12 cellular contexts compared by ENCODE assay signal in the genomic region with DNA sequence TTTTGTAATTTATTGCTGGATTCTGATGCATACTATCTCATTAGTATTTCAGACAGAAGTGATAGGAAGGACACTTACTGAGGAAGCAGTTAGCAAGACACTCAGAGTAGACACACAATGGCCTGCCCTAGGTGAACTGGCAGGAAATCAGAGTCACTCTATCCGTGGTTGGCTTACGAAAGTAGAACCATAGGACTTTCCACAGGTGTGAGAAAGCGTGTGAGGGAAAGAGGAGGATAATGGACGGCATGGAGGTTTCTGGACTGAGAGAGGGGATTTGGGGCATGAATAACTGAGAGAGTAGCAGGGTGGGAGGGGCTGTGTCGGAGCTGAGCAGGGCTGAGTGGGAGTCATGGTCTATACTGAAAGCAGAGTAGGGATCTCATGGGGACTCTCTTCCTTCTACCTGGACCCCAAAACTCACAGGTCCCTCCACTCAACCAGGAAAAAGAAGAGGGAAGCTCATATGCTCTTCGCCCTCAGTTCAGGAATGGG. TPM values are rescaled to one million over a fixed set of nuclear protein-coding genes. Genes with fewer than 3 reads are reported as not detected.
A peak's percentile ranks its signal among the peaks of the same experiment; 100 is the strongest.
DNase-seq lines count a peak whose midpoint lies in the region; ATAC-seq, FAIRE-seq and TF ChIP-seq lines count a peak whose summit lies in the region.
"Had no signal": no experiment of that assay in that cellular context is flagged by ENCODE, and none has a peak within 500 bp of the region (broad histone marks: within the 10 kb centered on the region; RNA-seq: fewer than 3 reads in every experiment).

No MANE protein-coding gene starts in this region.

- peaks cover under 1 to 2% of the 10 kb centered on the region in 2 donors for H3K27me3 Mint-ChIP-seq in CD8-positive, alpha-beta memory T cell
- no peaks in the 10 kb centered on the region for H3K27me3 Mint-ChIP-seq in activated B cell treated with CpG ODN at 0.5 μM for 24 hours

- no peak for FAIRE-seq in HepG2 (lab: Jason Lieb, UNC)
- no peak for FAIRE-seq in GM12892 (lab: Jason Lieb, UNC)
- FAIRE-seq: endometrium had no signal

- H3K4me1 Mint-ChIP-seq in CD8-positive, alpha-beta memory T cell = peaks cover 18 to 25% (median 23%) of the 10 kb centered on the region in 3 donors
- H3K4me1 Mint-ChIP-seq in activated B cell treated with CpG ODN at 0.5 μM for 24 hours = peaks cover 20% of the 10 kb centered on the region

- peak overlapping the region; percentile 74 for H3K4me2 ChIP-seq in HepG2 (ENCODE audit: low read depth, low read length)

- H3K9ac ChIP-seq in HepG2 (ENCODE audit: insufficient read depth, low read depth, low read length) = no peak overlapping the region

- peaks cover 0 to 1% (median 0%) of the 10 kb centered on the region in 3 donors for H3K36me3 Mint-ChIP-seq in CD8-positive, alpha-beta memory T cell
- H3K36me3 Mint-ChIP-seq in activated B cell treated with CpG ODN at 0.5 μM for 24 hours (ENCODE audit: low read depth) = no peaks in the 10 kb centered on the region
- H3K36me3 Mint-ChIP-seq: WTC11 had no signal

- in situ Hi-C loops in HepG2 (cut with HindIII; ENCODE audit: extremely low pct_ligation_motif_present, low pct_unique_long_range_greater_than_20kb) = no loop called here

- POLR2A ChIA-PET in CD8-positive, alpha-beta memory T cell (lab: Charles Lee) = interaction anchor here (0.5 kb wide), 1 partner anchor 862 kb away, joined by 3 read pairs; no protein-coding TSS in a partner anchor
- POLR2A ChIA-PET in activated B cell treated with CpG ODN at 0.5 μM for 24 hours (lab: Charles Lee) = no interaction called here
- POLR2A ChIA-PET in HepG2 (lab: Yijun Ruan, JAX) = no interaction called here

- H3K79me2 ChIP-seq in HepG2 (ENCODE audit: insufficient read depth, low read length) = no peaks in the 10 kb centered on the region

- TF ChIP-seq POLR2A in HepG2 (IDR thresholded peaks at IDR 0.05; ENCODE audit: insufficient read depth in 1 of 2, low read depth in 2 of 2, low read length in 2 of 2) (no peak), GM12892 (IDR thresholded peaks at IDR 0.05; ENCODE audit: low read depth, low read length) (no peak)

- TF ChIP-seq EP300 in HepG2 (IDR thresholded peaks at IDR 0.05; ENCODE audit: low read depth in 2 of 2, low read length in 2 of 2) (no peak), HepG2 (CRISPR knock-in tag; IDR thresholded peaks at IDR 0.05; ENCODE audit: borderline replicate concordance) (no peak)

- intact Hi-C loops in activated B cell treated with CpG ODN at 0.5 μM for 24 hours (cut with micrococcal nuclease) (no loop called here), HepG2 (cut with micrococcal nuclease; ENCODE audit: unreplicated experiment) (no loop called here)

- H3K4me1 ChIP-seq in CD8-positive, alpha-beta memory T cell (ENCODE audit: insufficient read depth, low read length) = peaks cover 19% of the 10 kb centered on the region
- peaks cover 26% of the 10 kb centered on the region for H3K4me1 ChIP-seq in HepG2 (ENCODE audit: insufficient read depth, low read length)

- TF ChIP-seq RAD21 in HepG2 (CRISPR knock-in tag; IDR thresholded peaks at IDR 0.05) = no peak

- H3K36me3 ChIP-seq in CD8-positive, alpha-beta memory T cell (ENCODE audit: insufficient read depth, low read length) = no peaks in the 10 kb centered on the region
- H3K36me3 ChIP-seq in HepG2 (replicated peaks in 1 of 2; ENCODE audit: control insufficient read depth in 1 of 2, insufficient read depth in 2 of 2, low read length in 2 of 2) = no peaks in the 10 kb centered on the region
- H3K36me3 ChIP-seq: upper lobe of right lung had no signal

- no peaks in the 10 kb centered on the region for H4K20me1 ChIP-seq in HepG2 (ENCODE audit: insufficient read depth, low read length)

- 45% methylated on average over 6 of the region's 6 CpGs for WGBS in HepG2 (ENCODE audit: low lambda C conversion rate)

- peak overlapping the region; percentile 39 to 87 (median 82) for H3K4me3 Mint-ChIP-seq in CD8-positive, alpha-beta memory T cell
- H3K4me3 Mint-ChIP-seq in activated B cell treated with CpG ODN at 0.5 μM for 24 hours = peak overlapping the region; percentile 70
- H3K4me3 Mint-ChIP-seq: WTC11 had no signal

- peak overlapping the region; percentile 35 for H3K27ac ChIP-seq in CD8-positive, alpha-beta memory T cell (ENCODE audit: low read depth, low read length)
- no peak overlapping the region for H3K27ac ChIP-seq in HepG2 (ENCODE audit: extremely low read length, insufficient read depth, low read length)
- H3K27ac ChIP-seq: upper lobe of right lung had no signal

- CTCF ChIA-PET in CD8-positive, alpha-beta memory T cell (lab: Charles Lee) = no interaction called here
- CTCF ChIA-PET in activated B cell treated with CpG ODN at 0.5 μM for 24 hours (lab: Charles Lee) = no interaction called here
- CTCF ChIA-PET in HepG2 (lab: Yijun Ruan, JAX; ENCODE audit: low intra/inter-chr PET ratio, low total read pairs) = no interaction called here

- peak; percentile 30 for ATAC-seq in GM21515 (IDR thresholded peaks at IDR 0.05; ENCODE audit: unreplicated experiment)
- peak; percentile 37 for ATAC-seq in activated B cell treated with CpG ODN at 0.5 μM for 24 hours (ENCODE audit: low read depth)
- ATAC-seq in HepG2 = 0 out of 3 replicates have a peak, but pooled peaks have one; percentile 20
- ATAC-seq in HG03457 (IDR thresholded peaks at IDR 0.05; ENCODE audit: unreplicated experiment) = no peak
- ATAC-seq: WTC11 had no signal

- DNase-seq in CD8-positive, alpha-beta memory T cell = peak in 1 of 5 donors; percentile 7
- DNase-seq in activated B cell treated with CpG ODN at 0.5 μM for 24 hours (no peak), HepG2 (ENCODE audit: low spot score) (no peak), GM12892 (ENCODE audit: insufficient read length) (no peak), NCI-H1417 (lab: John Stamatoyannopoulos, UW) (no peak)
- DNase-seq: upper lobe of right lung had no signal

- H3K9me3 Mint-ChIP-seq in CD8-positive, alpha-beta memory T cell = no peaks in the 10 kb centered on the region
- H3K9me3 Mint-ChIP-seq in activated B cell treated with CpG ODN at 0.5 μM for 24 hours = no peaks in the 10 kb centered on the region
- H3K9me3 Mint-ChIP-seq: WTC11 had no signal

- BruUV-seq in HepG2 (replicated peaks; lab: Mats Ljungman, UMichigan) = no TSS peak

- no peaks in the 10 kb centered on the region for H3K27me3 ChIP-seq in CD8-positive, alpha-beta memory T cell (ENCODE audit: insufficient read depth, low read length, poor library complexity, severe bottlenecking)
- H3K27me3 ChIP-seq in HepG2 (ENCODE audit: control insufficient read depth in 1 of 2, insufficient read depth in 2 of 2, low read length in 2 of 2) = no peaks in the 10 kb centered on the region
- H3K27me3 ChIP-seq: upper lobe of right lung had no signal

- TF ChIP-seq CTCF in activated B cell treated with CpG ODN at 0.5 μM for 24 hours (IDR thresholded peaks at IDR 0.05) (no peak), HepG2 (CRISPR knock-in tag; IDR thresholded peaks at IDR 0.05) (no peak)

- peak overlapping the region; percentile 54 for H3K4me3 ChIP-seq in CD8-positive, alpha-beta memory T cell (ENCODE audit: low read length)
- peak overlapping the region in 2 of 3 experiments; percentile 43 to 53; a peak in 2 of 6 replicates for H3K4me3 ChIP-seq in HepG2 (replicated peaks in 1 of 3; ENCODE audit: insufficient read depth in 1 of 3, low read depth in 2 of 3, low read length in 3 of 3)
- H3K4me3 ChIP-seq: upper lobe of right lung had no signal

- H2AFZ ChIP-seq in HepG2 (ENCODE audit: low read length) = peak overlapping the region; percentile 66

- no peaks in the 10 kb centered on the region for H3K9me3 ChIP-seq in CD8-positive, alpha-beta memory T cell (ENCODE audit: low read length)
- no peaks in the 10 kb centered on the region for H3K9me3 ChIP-seq in HepG2 (ENCODE audit: low read length)
- H3K9me3 ChIP-seq: upper lobe of right lung had no signal

- H3K27ac Mint-ChIP-seq in CD8-positive, alpha-beta memory T cell = peak overlapping the region; percentile 51 to 99 (median 90)
- H3K27ac Mint-ChIP-seq in activated B cell treated with CpG ODN at 0.5 μM for 24 hours = peak overlapping the region; percentile 71
- H3K27ac Mint-ChIP-seq: WTC11 had no signal

RNA-seq across cellular contexts. Expression of gene EID2, which starts 18.7 kb away (rescaled TPM):
- 10 to 100 TPM; 14.0 to 15.4 TPM for total RNA-seq in CD8-positive, alpha-beta memory T cell
- polyA plus RNA-seq in CD8-positive, alpha-beta memory T cell = 29.2 TPM
- total RNA-seq in activated B cell treated with CpG ODN at 0.5 μM for 24 hours (11.4 and 11.5 TPM in 2 replicates), HepG2 (2016; rRNA removed; fragmentation: Illumina TruSeq; extraction: Trizol) (13.8 and 14.1 TPM in 2 replicates)
- total RNA-seq in HepG2 (2016; cell fraction: cytosol; rRNA removed; fragmentation: Illumina TruSeq; extraction: Trizol; ENCODE audit: low read depth) = 3.2 and 3.6 TPM in 2 replicates
- 14.0 and 14.4 TPM in 2 replicates for total RNA-seq in HepG2 (2016; cell fraction: insoluble cytoplasmic fraction; rRNA removed; fragmentation: Illumina TruSeq; extraction: Trizol)
- 5.5 and 6.4 TPM in 2 replicates for total RNA-seq in HepG2 (2016; cell fraction: membrane; rRNA removed; fragmentation: Illumina TruSeq; extraction: Trizol)
- 5.3 and 7.2 TPM in 2 replicates for total RNA-seq in HepG2 (2016; cell fraction: nucleus; rRNA removed; fragmentation: Illumina TruSeq; extraction: Trizol)
- 3.7 and 5.1 TPM in 2 replicates for polyA plus RNA-seq in HepG2 (2011; rRNA removed)
- polyA plus RNA-seq in HepG2 (2011; cell fraction: cytosol; rRNA removed) = 3.5 and 4.1 TPM in 2 replicates
- polyA plus RNA-seq in HepG2 (2011; cell fraction: nucleus; rRNA removed) = 2.3 TPM in 2 replicates
- 7.8 and 11.2 TPM in 2 replicates for polyA plus RNA-seq in HepG2 (2012)
- polyA plus RNA-seq in HepG2 (2016; cell fraction: cytosol; fragmentation: Illumina TruSeq; extraction: Trizol; ENCODE audit: low read depth) = 3.3 and 3.7 TPM in 2 replicates
- 21.5 and 23.1 TPM in 2 replicates for polyA plus RNA-seq in HepG2 (2016; cell fraction: insoluble cytoplasmic fraction; fragmentation: Illumina TruSeq; extraction: Trizol; ENCODE audit: low read depth)
- polyA plus RNA-seq in HepG2 (2016; cell fraction: membrane; fragmentation: Illumina TruSeq; extraction: Trizol; ENCODE audit: low read depth) = 4.6 and 5.5 TPM in 2 replicates
- 11.3 and 14.0 TPM in 2 replicates for polyA plus RNA-seq in HepG2 (2016; cell fraction: nucleus; fragmentation: Illumina TruSeq; extraction: Trizol; ENCODE audit: insufficient read depth, low read depth)
- polyA minus RNA-seq in HepG2 (2011; rRNA and poly(A)+ RNA removed; ENCODE audit: low replicate concordance) = 2.5 and 3.4 TPM in 2 replicates
- polyA minus RNA-seq in HepG2 (2011; cell fraction: cytosol; rRNA and poly(A)+ RNA removed) = 4.6 and 6.5 TPM in 2 replicates
- 1.9 and 3.0 TPM in 2 replicates for polyA minus RNA-seq in HepG2 (2011; cell fraction: nucleus; rRNA and poly(A)+ RNA removed)
- 6.4 TPM for polyA plus RNA-seq in GM12892 (2012; ENCODE audit: missing spikeins)

RNA-seq across cellular contexts. Expression of gene EID2B, which starts 26.0 kb away (rescaled TPM):
- 1 to 10 TPM; 3.4 to 3.7 TPM for total RNA-seq in CD8-positive, alpha-beta memory T cell
- polyA plus RNA-seq in CD8-positive, alpha-beta memory T cell = 8.5 TPM
- total RNA-seq in activated B cell treated with CpG ODN at 0.5 μM for 24 hours (3.3 and 4.0 TPM in 2 replicates), HepG2 (2016; rRNA removed; fragmentation: Illumina TruSeq; extraction: Trizol) (3.6 and 3.7 TPM in 2 replicates)
- 1.1 and 1.4 TPM in 2 replicates for total RNA-seq in HepG2 (2016; cell fraction: cytosol; rRNA removed; fragmentation: Illumina TruSeq; extraction: Trizol; ENCODE audit: low read depth)
- total RNA-seq in HepG2 (2016; cell fraction: insoluble cytoplasmic fraction; rRNA removed; fragmentation: Illumina TruSeq; extraction: Trizol) = 4.1 TPM in 2 replicates
- 2.8 and 2.9 TPM in 2 replicates for total RNA-seq in HepG2 (2016; cell fraction: membrane; rRNA removed; fragmentation: Illumina TruSeq; extraction: Trizol)
- total RNA-seq in HepG2 (2016; cell fraction: nucleus; rRNA removed; fragmentation: Illumina TruSeq; extraction: Trizol) = 2.5 and 3.7 TPM in 2 replicates
- polyA plus RNA-seq in HepG2 (2011; rRNA removed) = 2.2 and 2.5 TPM in 2 replicates
- polyA plus RNA-seq in HepG2 (2011; cell fraction: cytosol; rRNA removed) = 2.4 and 2.9 TPM in 2 replicates
- polyA plus RNA-seq in HepG2 (2011; cell fraction: nucleus; rRNA removed) = 1.6 and 6.8 TPM in 2 replicates
- 1.7 and 2.6 TPM in 2 replicates for polyA plus RNA-seq in HepG2 (2012)
- polyA plus RNA-seq in HepG2 (2016; cell fraction: cytosol; fragmentation: Illumina TruSeq; extraction: Trizol; ENCODE audit: low read depth) = 0.73 and 0.79 TPM in 2 replicates
- polyA plus RNA-seq in HepG2 (2016; cell fraction: insoluble cytoplasmic fraction; fragmentation: Illumina TruSeq; extraction: Trizol; ENCODE audit: low read depth) = 3.1 and 4.0 TPM in 2 replicates
- 1.5 and 1.8 TPM in 2 replicates for polyA plus RNA-seq in HepG2 (2016; cell fraction: membrane; fragmentation: Illumina TruSeq; extraction: Trizol; ENCODE audit: low read depth)
- polyA plus RNA-seq in HepG2 (2016; cell fraction: nucleus; fragmentation: Illumina TruSeq; extraction: Trizol; ENCODE audit: insufficient read depth, low read depth) = 4.2 TPM in 2 replicates
- polyA minus RNA-seq in HepG2 (2011; rRNA and poly(A)+ RNA removed; ENCODE audit: low replicate concordance) = 1.7 and 2.3 TPM in 2 replicates
- polyA minus RNA-seq in HepG2 (2011; cell fraction: cytosol; rRNA and poly(A)+ RNA removed) = 0.99 and 1.4 TPM in 2 replicates
- polyA minus RNA-seq in HepG2 (2011; cell fraction: nucleus; rRNA and poly(A)+ RNA removed) = 2.2 and 3.0 TPM in 2 replicates
- polyA plus RNA-seq in GM12892 (2012; ENCODE audit: missing spikeins) = 6.8 TPM

RNA-seq across cellular contexts. Expression of gene LGALS13, which starts 43.7 kb away (rescaled TPM):
- not detected for total RNA-seq in CD8-positive, alpha-beta memory T cell
- not detected for polyA plus RNA-seq in CD8-positive, alpha-beta memory T cell
- total RNA-seq in activated B cell treated with CpG ODN at 0.5 μM for 24 hours (not detected in 2 replicates), HepG2 (2016; rRNA removed; fragmentation: Illumina TruSeq; extraction: Trizol) (not detected in 2 replicates)
- total RNA-seq in HepG2 (2016; cell fraction: cytosol; rRNA removed; fragmentation: Illumina TruSeq; extraction: Trizol; ENCODE audit: low read depth) = not detected in 2 replicates
- total RNA-seq in HepG2 (2016; cell fraction: insoluble cytoplasmic fraction; rRNA removed; fragmentation: Illumina TruSeq; extraction: Trizol) = not detected in 2 replicates
- total RNA-seq in HepG2 (2016; cell fraction: membrane; rRNA removed; fragmentation: Illumina TruSeq; extraction: Trizol) = not detected in 2 replicates
- total RNA-seq in HepG2 (2016; cell fraction: nucleus; rRNA removed; fragmentation: Illumina TruSeq; extraction: Trizol) = not detected in 2 replicates
- not detected in 2 replicates for polyA plus RNA-seq in HepG2 (2011; rRNA removed)
- polyA plus RNA-seq in HepG2 (2011; cell fraction: cytosol; rRNA removed) = not detected in 2 replicates
- polyA plus RNA-seq in HepG2 (2011; cell fraction: nucleus; rRNA removed) = not detected in 2 replicates
- not detected in 2 replicates for polyA plus RNA-seq in HepG2 (2012)
- polyA plus RNA-seq in HepG2 (2016; cell fraction: cytosol; fragmentation: Illumina TruSeq; extraction: Trizol; ENCODE audit: low read depth) = not detected in 2 replicates
- polyA plus RNA-seq in HepG2 (2016; cell fraction: insoluble cytoplasmic fraction; fragmentation: Illumina TruSeq; extraction: Trizol; ENCODE audit: low read depth) = not detected in 2 replicates
- polyA plus RNA-seq in HepG2 (2016; cell fraction: membrane; fragmentation: Illumina TruSeq; extraction: Trizol; ENCODE audit: low read depth) = not detected in 2 replicates
- not detected in 2 replicates for polyA plus RNA-seq in HepG2 (2016; cell fraction: nucleus; fragmentation: Illumina TruSeq; extraction: Trizol; ENCODE audit: insufficient read depth, low read depth)
- polyA minus RNA-seq in HepG2 (2011; rRNA and poly(A)+ RNA removed; ENCODE audit: low replicate concordance) = not detected in 2 replicates
- not detected in 2 replicates for polyA minus RNA-seq in HepG2 (2011; cell fraction: cytosol; rRNA and poly(A)+ RNA removed)
- not detected in 2 replicates for polyA minus RNA-seq in HepG2 (2011; cell fraction: nucleus; rRNA and poly(A)+ RNA removed)
- polyA plus RNA-seq in GM12892 (2012; ENCODE audit: missing spikeins) = not detected
- total RNA-seq: HT1080, mononuclear cell, upper lobe of right lung, WTC11 had no signal

RNA-seq across cellular contexts. Expression of gene SELENOV, which starts 43.7 kb away (rescaled TPM):
- total RNA-seq in CD8-positive, alpha-beta memory T cell = not detected
- not detected for polyA plus RNA-seq in CD8-positive, alpha-beta memory T cell
- not detected in 2 replicates for total RNA-seq in activated B cell treated with CpG ODN at 0.5 μM for 24 hours
- not detected in 2 replicates for total RNA-seq in HepG2 (2016; rRNA removed; fragmentation: Illumina TruSeq; extraction: Trizol)
- total RNA-seq in HepG2 (2016; cell fraction: cytosol; rRNA removed; fragmentation: Illumina TruSeq; extraction: Trizol; ENCODE audit: low read depth) = not detected in 2 replicates
- total RNA-seq in HepG2 (2016; cell fraction: insoluble cytoplasmic fraction; rRNA removed; fragmentation: Illumina TruSeq; extraction: Trizol) = not detected in 2 replicates
- total RNA-seq in HepG2 (2016; cell fraction: membrane; rRNA removed; fragmentation: Illumina TruSeq; extraction: Trizol) = not detected in 2 replicates
- total RNA-seq in HepG2 (2016; cell fraction: nucleus; rRNA removed; fragmentation: Illumina TruSeq; extraction: Trizol) = 0.47 TPM in 1 of 2 replicates, not detected in the other
- not detected in 2 replicates for polyA plus RNA-seq in HepG2 (2011; rRNA removed)
- polyA plus RNA-seq in HepG2 (2011; cell fraction: cytosol; rRNA removed) = not detected in 2 replicates
- polyA plus RNA-seq in HepG2 (2011; cell fraction: nucleus; rRNA removed) = 0.17 and 0.76 TPM in 2 replicates
- polyA plus RNA-seq in HepG2 (2012) = not detected in 2 replicates
- not detected in 2 replicates for polyA plus RNA-seq in HepG2 (2016; cell fraction: cytosol; fragmentation: Illumina TruSeq; extraction: Trizol; ENCODE audit: low read depth)
- not detected in 2 replicates for polyA plus RNA-seq in HepG2 (2016; cell fraction: insoluble cytoplasmic fraction; fragmentation: Illumina TruSeq; extraction: Trizol; ENCODE audit: low read depth)
- not detected in 2 replicates for polyA plus RNA-seq in HepG2 (2016; cell fraction: membrane; fragmentation: Illumina TruSeq; extraction: Trizol; ENCODE audit: low read depth)
- polyA plus RNA-seq in HepG2 (2016; cell fraction: nucleus; fragmentation: Illumina TruSeq; extraction: Trizol; ENCODE audit: insufficient read depth, low read depth) = not detected in 2 replicates
- not detected in 2 replicates for polyA minus RNA-seq in HepG2 (2011; rRNA and poly(A)+ RNA removed; ENCODE audit: low replicate concordance)
- polyA minus RNA-seq in HepG2 (2011; cell fraction: cytosol; rRNA and poly(A)+ RNA removed) = not detected in 2 replicates
- polyA minus RNA-seq in HepG2 (2011; cell fraction: nucleus; rRNA and poly(A)+ RNA removed) = not detected in 2 replicates
- polyA plus RNA-seq in GM12892 (2012; ENCODE audit: missing spikeins) = not detected
- total RNA-seq: HT1080, mononuclear cell, upper lobe of right lung had no signal

RNA-seq across cellular contexts. Expression of gene DLL3, which starts 59.9 kb away (rescaled TPM):
- total RNA-seq in CD8-positive, alpha-beta memory T cell = 1 to 10 TPM in 1 of 2 experiments, under 1 TPM in 1; 0.92 to 1.4 TPM
- polyA plus RNA-seq in CD8-positive, alpha-beta memory T cell = 0.25 TPM
- total RNA-seq in activated B cell treated with CpG ODN at 0.5 μM for 24 hours (0.53 and 0.73 TPM in 2 replicates), HepG2 (2016; rRNA removed; fragmentation: Illumina TruSeq; extraction: Trizol) (0.35 and 0.53 TPM in 2 replicates)
- total RNA-seq in HepG2 (2016; cell fraction: cytosol; rRNA removed; fragmentation: Illumina TruSeq; extraction: Trizol; ENCODE audit: low read depth) = 1.4 and 1.6 TPM in 2 replicates
- total RNA-seq in HepG2 (2016; cell fraction: insoluble cytoplasmic fraction; rRNA removed; fragmentation: Illumina TruSeq; extraction: Trizol) = 0.28 and 0.37 TPM in 2 replicates
- 0.90 and 0.93 TPM in 2 replicates for total RNA-seq in HepG2 (2016; cell fraction: membrane; rRNA removed; fragmentation: Illumina TruSeq; extraction: Trizol)
- 0.16 and 0.31 TPM in 2 replicates for total RNA-seq in HepG2 (2016; cell fraction: nucleus; rRNA removed; fragmentation: Illumina TruSeq; extraction: Trizol)
- polyA plus RNA-seq in HepG2 (2011; rRNA removed) = 0.55 and 0.60 TPM in 2 replicates
- 0.60 and 0.64 TPM in 2 replicates for polyA plus RNA-seq in HepG2 (2011; cell fraction: cytosol; rRNA removed)
- polyA plus RNA-seq in HepG2 (2011; cell fraction: nucleus; rRNA removed) = 0.27 and 0.33 TPM in 2 replicates
- polyA plus RNA-seq in HepG2 (2012) = 0.39 and 0.51 TPM in 2 replicates
- polyA plus RNA-seq in HepG2 (2016; cell fraction: cytosol; fragmentation: Illumina TruSeq; extraction: Trizol; ENCODE audit: low read depth) = 1.9 and 2.0 TPM in 2 replicates
- 0.54 and 0.55 TPM in 2 replicates for polyA plus RNA-seq in HepG2 (2016; cell fraction: insoluble cytoplasmic fraction; fragmentation: Illumina TruSeq; extraction: Trizol; ENCODE audit: low read depth)
- 0.90 and 1.1 TPM in 2 replicates for polyA plus RNA-seq in HepG2 (2016; cell fraction: membrane; fragmentation: Illumina TruSeq; extraction: Trizol; ENCODE audit: low read depth)
- 0.41 TPM in 2 replicates for polyA plus RNA-seq in HepG2 (2016; cell fraction: nucleus; fragmentation: Illumina TruSeq; extraction: Trizol; ENCODE audit: insufficient read depth, low read depth)
- 0.42 and 0.63 TPM in 2 replicates for polyA minus RNA-seq in HepG2 (2011; rRNA and poly(A)+ RNA removed; ENCODE audit: low replicate concordance)
- not detected in 2 replicates for polyA minus RNA-seq in HepG2 (2011; cell fraction: cytosol; rRNA and poly(A)+ RNA removed)
- 0.25 and 0.39 TPM in 2 replicates for polyA minus RNA-seq in HepG2 (2011; cell fraction: nucleus; rRNA and poly(A)+ RNA removed)
- 0.38 TPM for polyA plus RNA-seq in GM12892 (2012; ENCODE audit: missing spikeins)
- total RNA-seq: mononuclear cell, upper lobe of right lung had no signal
